10 cellular contexts compared by ENCODE assay signal in the genomic region with DNA sequence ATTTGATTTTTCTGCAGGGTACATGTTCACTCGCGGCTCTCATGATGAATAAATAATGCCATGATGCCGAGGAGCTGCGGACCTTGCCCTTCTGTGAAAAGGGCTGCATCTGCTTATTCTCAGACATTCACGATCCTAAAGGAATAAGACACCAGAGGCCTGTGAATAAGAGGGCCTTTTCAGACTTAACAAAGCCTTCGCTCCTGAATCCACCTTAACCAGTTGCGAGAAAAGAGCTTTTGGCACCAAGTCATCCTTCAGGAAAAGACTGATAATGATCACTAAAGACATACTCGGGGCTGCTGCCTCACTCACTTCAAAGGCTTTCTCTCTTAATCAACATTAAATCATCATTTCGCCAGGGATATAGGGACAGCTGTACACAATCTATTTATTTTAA.
DNase-seq lines count a peak whose midpoint lies in the region; ATAC-seq, FAIRE-seq and TF ChIP-seq lines count a peak whose summit lies in the region.
"Had no signal": no experiment of that assay in that cellular context is flagged by ENCODE, and none has a peak within 500 bp of the region (broad histone marks: within the 10 kb centered on the region; RNA-seq: fewer than 3 reads in every experiment).

No MANE protein-coding gene starts in this region.

- no peak for ATAC-seq in HG02970 (IDR thresholded peaks at IDR 0.05; ENCODE audit: low FRiP score, unreplicated experiment)

- no peaks in the 10 kb centered on the region for H4K20me1 ChIP-seq in osteoblast (ENCODE audit: insufficient read depth, low read length)
- H4K20me1 ChIP-seq: BLaER1 had no signal

- H3K79me2 ChIP-seq in osteoblast (ENCODE audit: insufficient read depth, low read length), result no peaks in the 10 kb centered on the region

- H3K9me3 ChIP-seq in osteoblast (ENCODE audit: low read depth, low read length), result no peaks in the 10 kb centered on the region
- H3K9me3 ChIP-seq: BLaER1 had no signal

- H3K27ac ChIP-seq in osteoblast (ENCODE audit: low read depth, low read length) (no peak overlapping the region), substantia nigra (ENCODE audit: low read depth, low read length, poor library complexity, severe bottlenecking) (no peak overlapping the region)
- H3K27ac ChIP-seq: BLaER1 had no signal

- H3K4me1 ChIP-seq in osteoblast (ENCODE audit: insufficient read depth, low read length), result no peaks in the 10 kb centered on the region
- H3K4me1 ChIP-seq: BLaER1 had no signal

- DNase-seq in ACHN, result peak; percentile 6
- peak; percentile 8 for DNase-seq in NCI-H524 treated with DMSO at 0.1 percent for 48 hours (lab: John Stamatoyannopoulos, UW)
- DNase-seq in fibroblast of mammary gland (ENCODE audit: low read depth), result peak; percentile 28
- DNase-seq in osteoblast (ENCODE audit: insufficient read length, low spot score, missing footprints), result no peak
- no peak for DNase-seq in substantia nigra (lab: John Stamatoyannopoulos, UW)
- DNase-seq in HTR-8/SVneo (ENCODE audit: insufficient read length, low spot score), result no peak
- DNase-seq in COR-L47 (lab: John Stamatoyannopoulos, UW), result no peak
- DNase-seq: NCI-H1092 treated with DMSO at 0.1 percent for 48 hours had no signal

- H3K4me2 ChIP-seq in osteoblast (ENCODE audit: insufficient read depth, low read length), result peak overlapping the region; percentile 70
- H3K4me2 ChIP-seq: BLaER1 had no signal

- no peaks in the 10 kb centered on the region for H3K27me3 ChIP-seq in osteoblast (ENCODE audit: insufficient read depth, low read length)
- H3K27me3 ChIP-seq: BLaER1 had no signal

- no peak for FAIRE-seq in HTR-8/SVneo (lab: Jason Lieb, UNC)

- TF ChIP-seq CTCF in fibroblast of mammary gland (conservative IDR thresholded peaks at IDR 0.05; ENCODE audit: control insufficient read depth, insufficient read depth, low read depth, low read length) (no peak), osteoblast (IDR thresholded peaks at IDR 0.05; ENCODE audit: extremely low read depth, low read depth, low read length) (no peak)

- peak overlapping the region; percentile 34 for H3K4me3 ChIP-seq in fibroblast of mammary gland (ENCODE audit: control insufficient read depth, low read depth, low read length)
- H3K4me3 ChIP-seq in osteoblast (ENCODE audit: insufficient read depth, low read length), result peak overlapping the region; percentile 39
- H3K4me3 ChIP-seq: BLaER1 had no signal

- in situ Hi-C loops in ACHN (cut with HindIII; ENCODE audit: low pct_ligation_motif_present, low pct_unique_long_range_greater_than_20kb, low sequenced_read_pairs), result no loop called here

- peak overlapping the region; percentile 80 for H2AFZ ChIP-seq in osteoblast (ENCODE audit: low read length)

- no peaks in the 10 kb centered on the region for H3K36me3 ChIP-seq in osteoblast (ENCODE audit: insufficient read depth, low read length)
- H3K36me3 ChIP-seq: BLaER1 had no signal

Comparison
In these comparisons a context has a peak if more than half of its experiments do, and no peak if none do; other contexts are left out.
1. DNase-seq: peak in ACHN (single experiment), NCI-H524 treated with DMSO at 0.1 percent for 48 hours (single experiment) and fibroblast of mammary gland (single experiment); none in osteoblast (single experiment), substantia nigra (0 of 49), HTR-8/SVneo (single experiment) and COR-L47 (single experiment).